ENCODE assay signal across 19 cellular contexts in genomic region chr17:31699281-31699680, GRCh38.
DNase-seq lines count a peak whose midpoint lies in the region; ATAC-seq and TF ChIP-seq lines count a peak whose summit lies in the region.
"Had no signal": no experiment of that assay in that cellular context is flagged by ENCODE, and none has a peak within 500 bp of the region (broad histone marks: within the 10 kb centered on the region; RNA-seq: fewer than 3 reads in every experiment).

No MANE protein-coding gene starts in this region.

- TF ChIP-seq CTCF in Calu3 (IDR thresholded peaks at IDR 0.05; ENCODE audit: unreplicated experiment) (no peak), esophagus muscularis mucosa (IDR thresholded peaks at IDR 0.05) (no peak), ovary (IDR thresholded peaks at IDR 0.05) (no peak), GM13976 (IDR thresholded peaks at IDR 0.05; ENCODE audit: borderline replicate concordance, control extremely low read depth, extremely low read depth, insufficient read depth, missing control alignments) (no peak), prostate gland (IDR thresholded peaks at IDR 0.05) (no peak)

- no TSS peak for BruUV-seq in Calu3 (replicated peaks; lab: Mats Ljungman, UMichigan)

- CTCF ChIA-PET in Calu3 (lab: Charles Lee): no interaction called here

- H3K27me3 ChIP-seq in esophagus muscularis mucosa (no peaks in the 10 kb centered on the region), ovary (no peaks in the 10 kb centered on the region), prostate gland (replicated peaks; ENCODE audit: insufficient read depth) (no peaks in the 10 kb centered on the region)
- H3K27me3 ChIP-seq: heart left ventricle, pancreas had no signal

- in situ Hi-C loops in GM13976 (cut with MboI; ENCODE audit: low sequenced_read_pairs, unreplicated experiment): no loop called here

- TF ChIP-seq POLR2A in esophagus muscularis mucosa (IDR thresholded peaks at IDR 0.05; ENCODE audit: low read depth) (no peak), ovary (IDR thresholded peaks at IDR 0.05) (no peak), prostate gland (IDR thresholded peaks at IDR 0.05) (no peak)

- intact Hi-C loops in Calu3 (cut with micrococcal nuclease; ENCODE audit: unreplicated experiment): no loop called here
- intact Hi-C loops in esophagus muscularis mucosa (cut with DNase I): loop anchor here (5.0 kb wide), 4 partner anchors 38 to 143 kb away; no protein-coding TSS in a partner anchor
- intact Hi-C loops in ovary (cut with DNase I): no loop called here
- intact Hi-C loops in prostate gland (cut with DNase I): loop anchor here (5.0 kb wide), 1 partner anchor 127 kb away; no protein-coding TSS in a partner anchor

- H3K9me3 Mint-ChIP-seq in Calu3 (ENCODE audit: low read depth, unreplicated experiment): no peaks in the 10 kb centered on the region
- H3K9me3 Mint-ChIP-seq: activated naive CD4-positive, alpha-beta T cell treated with anti-CD3 and anti-CD28 coated beads for 36 hours had no signal

- no peaks in the 10 kb centered on the region for H3K9me3 ChIP-seq in esophagus muscularis mucosa
- no peaks in the 10 kb centered on the region for H3K9me3 ChIP-seq in ovary
- no peaks in the 10 kb centered on the region for H3K9me3 ChIP-seq in prostate gland
- H3K9me3 ChIP-seq: pancreas had no signal

- 51% methylated on average over 3 of the region's 3 CpGs for WGBS in esophagus muscularis mucosa
- 50 to 64% (median 62%) methylated on average over 3 of the region's 3 CpGs for WGBS in ovary, 3 donors
- 69% methylated on average over 3 of the region's 3 CpGs for WGBS in prostate gland

- peaks cover 30% of the 10 kb centered on the region for H3K27me3 Mint-ChIP-seq in Calu3 (ENCODE audit: unreplicated experiment)

- DNase-seq in Calu3: peak; percentile 59
- peak; percentile 13 for DNase-seq in HCEC 1CT
- DNase-seq in RKO (ENCODE audit: low spot score): peak; percentile 19
- DNase-seq in esophagus muscularis mucosa (ENCODE audit: extremely low spot score): no peak
- no peak for DNase-seq in ovary
- no peak for DNase-seq in GM13976 (ENCODE audit: low spot score)
- DNase-seq in prostate gland (ENCODE audit: low spot score): no peak
- DNase-seq: activated naive CD4-positive, alpha-beta T cell treated with anti-CD3 and anti-CD28 coated beads for 36 hours; AML-193; anterior cingulate cortex; effector CD8-positive, alpha-beta T cell; NCI-H1048; NCI-H2081 treated with DMSO at 0.1 percent for 48 hours; NCI-H526 treated with DMSO at 0.1 percent for 48 hours; stimulated activated CD4-positive, alpha-beta T cell treated with anti-CD3 and anti-CD28 coated beads, Interleukin-2, amount 100 ng/mL, for 24 hours had no signal

- TF ChIP-seq EP300 in esophagus muscularis mucosa (IDR thresholded peaks at IDR 0.05) (no peak), ovary (IDR thresholded peaks at IDR 0.05) (no peak)

- no peaks in the 10 kb centered on the region for H3K36me3 ChIP-seq in esophagus muscularis mucosa
- no peaks in the 10 kb centered on the region for H3K36me3 ChIP-seq in ovary
- H3K36me3 ChIP-seq in prostate gland: no peaks in the 10 kb centered on the region
- H3K36me3 ChIP-seq: heart left ventricle, pancreas had no signal

- no peak overlapping the region for H3K4me3 Mint-ChIP-seq in Calu3 (ENCODE audit: low read depth, unreplicated experiment)
- H3K4me3 Mint-ChIP-seq: activated naive CD4-positive, alpha-beta T cell treated with anti-CD3 and anti-CD28 coated beads for 36 hours had no signal

- H3K27ac ChIP-seq in esophagus muscularis mucosa (replicated peaks in 1 of 4) (peak overlapping the region; percentile 37 to 76 (median 74)), ovary (no peak overlapping the region), prostate gland (no peak overlapping the region)
- H3K27ac ChIP-seq: heart left ventricle, pancreas had no signal

- no peaks in the 10 kb centered on the region for H3K4me1 Mint-ChIP-seq in Calu3 (ENCODE audit: low read depth, unreplicated experiment)

- H3K36me3 Mint-ChIP-seq in Calu3 (ENCODE audit: insufficient read depth, unreplicated experiment): no peaks in the 10 kb centered on the region

- no peak for ATAC-seq in GM19463 (IDR thresholded peaks at IDR 0.05; ENCODE audit: unreplicated experiment)
- ATAC-seq: heart left ventricle, pancreas had no signal

- peaks cover 24 to 59% (median 52%) of the 10 kb centered on the region in 4 donors for H3K4me1 ChIP-seq in esophagus muscularis mucosa
- H3K4me1 ChIP-seq in ovary (ENCODE audit: insufficient read depth): peaks cover 2% of the 10 kb centered on the region
- peaks cover 3% of the 10 kb centered on the region for H3K4me1 ChIP-seq in prostate gland (replicated peaks)

- H3K4me3 ChIP-seq in esophagus muscularis mucosa (no peak overlapping the region), ovary (no peak overlapping the region), prostate gland (no peak overlapping the region)
- H3K4me3 ChIP-seq: heart left ventricle, lung, pancreas had no signal

- no peak overlapping the region for H3K27ac Mint-ChIP-seq in Calu3 (ENCODE audit: unreplicated experiment)
- H3K27ac Mint-ChIP-seq: activated naive CD4-positive, alpha-beta T cell treated with anti-CD3 and anti-CD28 coated beads for 36 hours had no signal

Comparison
In these comparisons a context has a peak if more than half of its experiments do, and no peak if none do; other contexts are left out.
1. DNase-seq: peak in Calu3 (single experiment), HCEC 1CT (single experiment) and RKO (single experiment); none in esophagus muscularis mucosa (single experiment), ovary (0 of 5), GM13976 (single experiment) and prostate gland (single experiment).
2. H3K27ac ChIP-seq: peak in esophagus muscularis mucosa (4 of 4); none in ovary (0 of 2) and prostate gland (0 of 2).
3. intact Hi-C loops: an anchor here in esophagus muscularis mucosa (5.0 kb wide) and prostate gland (5.0 kb wide); none called in Calu3 and ovary.